Comparison of ENCODE assay signal across 1 cellular context in genomic region chr6:117481278-117481925, GRCh38.
TF ChIP-seq lines count a peak whose summit lies in the region.

No MANE protein-coding gene starts in this region.

TF ChIP-seq in HepG2, 621 proteins besides CTCF, POLR2A, EP300 and RAD21 (continued from another document and continues in another):
- TF ChIP-seq, protein P1, sequence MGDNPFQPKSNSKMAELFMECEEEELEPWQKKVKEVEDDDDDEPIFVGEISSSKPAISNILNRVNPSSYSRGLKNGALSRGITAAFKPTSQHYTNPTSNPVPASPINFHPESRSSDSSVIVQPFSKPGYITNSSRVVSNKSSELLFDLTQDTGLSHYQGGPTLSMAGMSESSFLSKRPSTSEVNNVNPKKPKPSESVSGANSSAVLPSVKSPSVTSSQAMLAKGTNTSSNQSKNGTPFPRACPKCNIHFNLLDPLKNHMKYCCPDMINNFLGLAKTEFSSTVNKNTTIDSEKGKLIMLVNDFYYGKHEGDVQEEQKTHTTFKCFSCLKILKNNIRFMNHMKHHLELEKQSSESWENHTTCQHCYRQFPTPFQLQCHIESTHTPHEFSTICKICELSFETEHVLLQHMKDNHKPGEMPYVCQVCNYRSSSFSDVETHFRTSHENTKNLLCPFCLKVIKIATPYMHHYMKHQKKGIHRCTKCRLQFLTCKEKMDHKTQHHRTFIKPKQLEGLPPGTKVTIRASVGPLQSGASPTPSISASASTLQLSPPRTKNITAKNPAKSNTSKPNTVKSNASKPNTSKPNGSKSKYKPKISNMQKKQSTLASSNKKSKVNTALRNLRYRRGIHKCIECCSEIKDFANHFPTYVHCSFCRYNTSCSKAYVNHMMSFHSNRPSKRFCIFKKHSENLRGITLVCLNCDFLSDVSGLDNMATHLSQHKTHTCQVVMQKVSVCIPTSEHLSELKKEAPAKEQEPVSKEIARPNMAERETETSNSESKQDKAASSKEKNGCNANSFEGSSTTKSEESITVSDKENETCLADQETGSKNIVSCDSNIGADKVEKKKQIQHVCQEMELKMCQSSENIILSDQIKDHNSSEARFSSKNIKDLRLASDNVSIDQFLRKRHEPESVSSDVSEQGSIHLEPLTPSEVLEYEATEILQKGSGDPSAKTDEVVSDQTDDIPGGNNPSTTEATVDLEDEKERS (CRISPR knock-in tag; IDR thresholded peaks at IDR 0.05) = peak; percentile 60; the same call in 1 of the 2 replicates
- TF ChIP-seq, protein P2, sequence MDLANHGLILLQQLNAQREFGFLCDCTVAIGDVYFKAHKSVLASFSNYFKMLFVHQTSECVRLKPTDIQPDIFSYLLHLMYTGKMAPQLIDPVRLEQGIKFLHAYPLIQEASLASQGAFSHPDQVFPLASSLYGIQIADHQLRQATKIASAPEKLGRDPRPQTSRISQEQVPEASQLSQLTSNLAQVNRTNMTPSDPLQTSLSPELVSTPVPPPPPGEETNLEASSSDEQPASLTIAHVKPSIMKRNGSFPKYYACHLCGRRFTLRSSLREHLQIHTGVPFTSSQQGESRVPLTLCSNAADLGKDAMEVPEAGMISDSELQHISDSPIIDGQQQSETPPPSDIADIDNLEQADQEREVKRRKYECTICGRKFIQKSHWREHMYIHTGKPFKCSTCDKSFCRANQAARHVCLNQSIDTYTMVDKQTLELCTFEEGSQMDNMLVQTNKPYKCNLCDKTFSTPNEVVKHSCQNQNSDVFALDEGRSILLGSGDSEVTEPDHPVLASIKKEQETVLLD (CRISPR knock-in tag; IDR thresholded peaks at IDR 0.05; ENCODE audit: low read depth) = no peak
- TF ChIP-seq ZNF75D (CRISPR knock-in tag; IDR thresholded peaks at IDR 0.05; ENCODE audit: borderline replicate concordance) (no peak), ZNF691 (CRISPR knock-in tag; IDR thresholded peaks at IDR 0.05; ENCODE audit: borderline replicate concordance, low read depth) (no peak), BRD4 (CRISPR knock-in tag; IDR thresholded peaks at IDR 0.05) (no peak), ZNF619 (CRISPR knock-in tag; IDR thresholded peaks at IDR 0.05) (peak; percentile 39; the same call in 1 of the 2 replicates), SMYD3 (CRISPR knock-in tag; IDR thresholded peaks at IDR 0.05) (no peak), ZNF576 (CRISPR knock-in tag; IDR thresholded peaks at IDR 0.05) (no peak), ZNF383 (CRISPR knock-in tag; IDR thresholded peaks at IDR 0.05; ENCODE audit: borderline replicate concordance) (no peak), ZBTB34 (CRISPR knock-in tag; IDR thresholded peaks at IDR 0.05) (no peak), DMAP1 (CRISPR knock-in tag; IDR thresholded peaks at IDR 0.05) (peak; percentile 75), PPARG (CRISPR knock-in tag; conservative IDR thresholded peaks at IDR 0.05) (peak; percentile 66; the same call in 1 of the 2 replicates), KMT2A (CRISPR knock-in tag; IDR thresholded peaks at IDR 0.05) (peak; percentile 75; the same call in 1 of the 2 replicates), ZNF788 (CRISPR knock-in tag; IDR thresholded peaks at IDR 0.05; ENCODE audit: borderline replicate concordance) (peak; percentile 92), ATM (IDR thresholded peaks at IDR 0.05; ENCODE audit: borderline replicate concordance) (no peak), DPF2 (CRISPR knock-in tag; IDR thresholded peaks at IDR 0.05; ENCODE audit: borderline replicate concordance, low read depth) (no peak), ZNF552 (CRISPR knock-in tag; IDR thresholded peaks at IDR 0.05; ENCODE audit: borderline replicate concordance) (peak; percentile 77; the same call in 1 of the 2 replicates), ZBTB3 (CRISPR knock-in tag; IDR thresholded peaks at IDR 0.05; ENCODE audit: borderline replicate concordance, low read depth) (0 out of 2 replicates have a peak, but pooled peaks have one; percentile 2), CHD2 (IDR thresholded peaks at IDR 0.05; ENCODE audit: low read depth, low read length) (no peak), GATAD2A (CRISPR knock-in tag; IDR thresholded peaks at IDR 0.05) (peak; percentile 92), ZNF773 (CRISPR knock-in tag; IDR thresholded peaks at IDR 0.05; ENCODE audit: borderline replicate concordance) (peak; percentile 63; the same call in 1 of the 2 replicates), ZFP62 (CRISPR knock-in tag; IDR thresholded peaks at IDR 0.05) (no peak), RBFOX2 (IDR thresholded peaks at IDR 0.05; ENCODE audit: low read depth, low read length) (peak; percentile 68), ONECUT2 (CRISPR knock-in tag; IDR thresholded peaks at IDR 0.05) (peak; percentile 52; the same call in 1 of the 2 replicates), ZNF569 (CRISPR knock-in tag; IDR thresholded peaks at IDR 0.05; ENCODE audit: borderline replicate concordance) (no peak), ZNF441 (CRISPR knock-in tag; IDR thresholded peaks at IDR 0.05; ENCODE audit: borderline replicate concordance) (peak; percentile 82; the same call in 1 of the 2 replicates), RXRA (CRISPR knock-in tag; IDR thresholded peaks at IDR 0.05) (peak; percentile 76), CEBPB (IDR thresholded peaks at IDR 0.05; ENCODE audit: borderline replicate concordance, low read depth, low read length) (no peak), ZNF547 (CRISPR knock-in tag; IDR thresholded peaks at IDR 0.05) (peak; percentile 80; the same call in 1 of the 2 replicates), CBX2 (IDR thresholded peaks at IDR 0.05; ENCODE audit: low read depth, low read length) (no peak), CBX2 (CRISPR knock-in tag; IDR thresholded peaks at IDR 0.05; ENCODE audit: low read depth) (no peak), ZFP1 (CRISPR knock-in tag; IDR thresholded peaks at IDR 0.05) (no peak), KLF6 (CRISPR knock-in tag; IDR thresholded peaks at IDR 0.05) (0 out of 2 replicates have a peak, but pooled peaks have one; percentile 40), TMF1 (CRISPR knock-in tag; IDR thresholded peaks at IDR 0.05; ENCODE audit: low read depth) (no peak), FOSL1 (CRISPR knock-in tag; IDR thresholded peaks at IDR 0.05; ENCODE audit: borderline replicate concordance) (no peak), ZNF367 (CRISPR knock-in tag; IDR thresholded peaks at IDR 0.05; ENCODE audit: borderline replicate concordance) (peak; percentile 78; the same call in 1 of the 2 replicates), ZNF205 (CRISPR knock-in tag; IDR thresholded peaks at IDR 0.05) (peak; percentile 82), ZNF564 (CRISPR knock-in tag; IDR thresholded peaks at IDR 0.05) (peak; percentile 45; the same call in 1 of the 2 replicates), TEAD2 (CRISPR knock-in tag; IDR thresholded peaks at IDR 0.05) (no peak)
- TF ChIP-seq, protein P3, sequence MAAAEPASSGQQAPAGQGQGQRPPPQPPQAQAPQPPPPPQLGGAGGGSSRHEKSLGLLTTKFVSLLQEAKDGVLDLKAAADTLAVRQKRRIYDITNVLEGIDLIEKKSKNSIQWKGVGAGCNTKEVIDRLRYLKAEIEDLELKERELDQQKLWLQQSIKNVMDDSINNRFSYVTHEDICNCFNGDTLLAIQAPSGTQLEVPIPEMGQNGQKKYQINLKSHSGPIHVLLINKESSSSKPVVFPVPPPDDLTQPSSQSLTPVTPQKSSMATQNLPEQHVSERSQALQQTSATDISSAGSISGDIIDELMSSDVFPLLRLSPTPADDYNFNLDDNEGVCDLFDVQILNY (CRISPR knock-in tag; conservative IDR thresholded peaks at IDR 0.05) = no peak
- TF ChIP-seq, protein P4, sequence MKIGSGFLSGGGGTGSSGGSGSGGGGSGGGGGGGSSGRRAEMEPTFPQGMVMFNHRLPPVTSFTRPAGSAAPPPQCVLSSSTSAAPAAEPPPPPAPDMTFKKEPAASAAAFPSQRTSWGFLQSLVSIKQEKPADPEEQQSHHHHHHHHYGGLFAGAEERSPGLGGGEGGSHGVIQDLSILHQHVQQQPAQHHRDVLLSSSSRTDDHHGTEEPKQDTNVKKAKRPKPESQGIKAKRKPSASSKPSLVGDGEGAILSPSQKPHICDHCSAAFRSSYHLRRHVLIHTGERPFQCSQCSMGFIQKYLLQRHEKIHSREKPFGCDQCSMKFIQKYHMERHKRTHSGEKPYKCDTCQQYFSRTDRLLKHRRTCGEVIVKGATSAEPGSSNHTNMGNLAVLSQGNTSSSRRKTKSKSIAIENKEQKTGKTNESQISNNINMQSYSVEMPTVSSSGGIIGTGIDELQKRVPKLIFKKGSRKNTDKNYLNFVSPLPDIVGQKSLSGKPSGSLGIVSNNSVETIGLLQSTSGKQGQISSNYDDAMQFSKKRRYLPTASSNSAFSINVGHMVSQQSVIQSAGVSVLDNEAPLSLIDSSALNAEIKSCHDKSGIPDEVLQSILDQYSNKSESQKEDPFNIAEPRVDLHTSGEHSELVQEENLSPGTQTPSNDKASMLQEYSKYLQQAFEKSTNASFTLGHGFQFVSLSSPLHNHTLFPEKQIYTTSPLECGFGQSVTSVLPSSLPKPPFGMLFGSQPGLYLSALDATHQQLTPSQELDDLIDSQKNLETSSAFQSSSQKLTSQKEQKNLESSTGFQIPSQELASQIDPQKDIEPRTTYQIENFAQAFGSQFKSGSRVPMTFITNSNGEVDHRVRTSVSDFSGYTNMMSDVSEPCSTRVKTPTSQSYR (CRISPR knock-in tag; IDR thresholded peaks at IDR 0.05; ENCODE audit: borderline replicate concordance) = peak; percentile 50; the same call in 1 of the 2 replicates
- TF ChIP-seq, protein P5, sequence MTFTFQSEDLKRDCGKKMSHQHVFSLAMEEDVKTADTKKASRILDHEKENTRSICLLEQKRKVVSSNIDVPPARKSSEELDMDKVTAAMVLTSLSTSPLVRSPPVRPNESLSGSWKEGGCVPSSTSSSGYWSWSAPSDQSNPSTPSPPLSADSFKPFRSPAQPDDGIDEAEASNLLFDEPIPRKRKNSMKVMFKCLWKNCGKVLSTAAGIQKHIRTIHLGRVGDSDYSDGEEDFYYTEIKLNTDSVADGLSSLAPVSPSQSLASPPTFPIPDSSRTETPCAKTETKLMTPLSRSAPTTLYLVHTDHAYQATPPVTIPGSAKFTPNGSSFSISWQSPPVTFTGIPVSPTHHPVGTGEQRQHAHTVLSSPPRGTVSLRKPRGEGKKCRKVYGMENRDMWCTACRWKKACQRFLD (CRISPR knock-in tag; IDR thresholded peaks at IDR 0.05; ENCODE audit: borderline replicate concordance) = no peak
- TF ChIP-seq, protein P6, sequence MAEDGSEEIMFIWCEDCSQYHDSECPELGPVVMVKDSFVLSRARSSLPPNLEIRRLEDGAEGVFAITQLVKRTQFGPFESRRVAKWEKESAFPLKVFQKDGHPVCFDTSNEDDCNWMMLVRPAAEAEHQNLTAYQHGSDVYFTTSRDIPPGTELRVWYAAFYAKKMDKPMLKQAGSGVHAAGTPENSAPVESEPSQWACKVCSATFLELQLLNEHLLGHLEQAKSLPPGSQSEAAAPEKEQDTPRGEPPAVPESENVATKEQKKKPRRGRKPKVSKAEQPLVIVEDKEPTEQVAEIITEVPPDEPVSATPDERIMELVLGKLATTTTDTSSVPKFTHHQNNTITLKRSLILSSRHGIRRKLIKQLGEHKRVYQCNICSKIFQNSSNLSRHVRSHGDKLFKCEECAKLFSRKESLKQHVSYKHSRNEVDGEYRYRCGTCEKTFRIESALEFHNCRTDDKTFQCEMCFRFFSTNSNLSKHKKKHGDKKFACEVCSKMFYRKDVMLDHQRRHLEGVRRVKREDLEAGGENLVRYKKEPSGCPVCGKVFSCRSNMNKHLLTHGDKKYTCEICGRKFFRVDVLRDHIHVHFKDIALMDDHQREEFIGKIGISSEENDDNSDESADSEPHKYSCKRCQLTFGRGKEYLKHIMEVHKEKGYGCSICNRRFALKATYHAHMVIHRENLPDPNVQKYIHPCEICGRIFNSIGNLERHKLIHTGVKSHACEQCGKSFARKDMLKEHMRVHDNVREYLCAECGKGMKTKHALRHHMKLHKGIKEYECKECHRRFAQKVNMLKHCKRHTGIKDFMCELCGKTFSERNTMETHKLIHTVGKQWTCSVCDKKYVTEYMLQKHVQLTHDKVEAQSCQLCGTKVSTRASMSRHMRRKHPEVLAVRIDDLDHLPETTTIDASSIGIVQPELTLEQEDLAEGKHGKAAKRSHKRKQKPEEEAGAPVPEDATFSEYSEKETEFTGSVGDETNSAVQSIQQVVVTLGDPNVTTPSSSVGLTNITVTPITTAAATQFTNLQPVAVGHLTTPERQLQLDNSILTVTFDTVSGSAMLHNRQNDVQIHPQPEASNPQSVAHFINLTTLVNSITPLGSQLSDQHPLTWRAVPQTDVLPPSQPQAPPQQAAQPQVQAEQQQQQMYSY (CRISPR knock-in tag; IDR thresholded peaks at IDR 0.05) = peak; percentile 70; the same call in 1 of the 2 replicates
- TF ChIP-seq, protein P7, sequence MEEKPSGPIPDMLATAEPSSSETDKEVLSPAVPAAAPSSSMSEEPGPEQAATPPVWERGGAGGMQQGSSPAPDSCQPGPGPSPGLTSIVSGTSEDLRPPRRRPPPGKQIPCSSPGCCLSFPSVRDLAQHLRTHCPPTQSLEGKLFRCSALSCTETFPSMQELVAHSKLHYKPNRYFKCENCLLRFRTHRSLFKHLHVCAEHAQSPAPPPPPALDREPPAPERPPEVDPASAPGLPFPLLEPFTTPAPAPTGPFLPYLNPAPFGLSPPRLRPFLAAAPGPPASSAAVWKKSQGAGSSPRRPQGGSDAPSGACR (CRISPR knock-in tag; IDR thresholded peaks at IDR 0.05) = 0 out of 2 replicates have a peak, but pooled peaks have one; percentile 62
